33 cellular contexts compared by ENCODE assay signal in genomic region chr9:81405199-81405598, GRCh38.
"Had no signal": no experiment of that assay in that cellular context is flagged by ENCODE, and none has a peak within 500 bp of the region (broad histone marks: within the 10 kb centered on the region; RNA-seq: fewer than 3 reads in every experiment).

No MANE protein-coding gene starts in this region.

- H3K9me3 ChIP-seq: MG63 had no signal

- H3K27me3 ChIP-seq: MG63 had no signal

- H3K4me3 ChIP-seq: MG63 had no signal

- H3K36me3 ChIP-seq: MG63 had no signal

- DNase-seq: Karpas-422, Kasumi-1, MG63, MM.1S, NCI-H1048, NCI-H1092, NCI-H1092 treated with DMSO at 0.1 percent for 48 hours, NCI-H1105, NCI-H1105 treated with DMSO at 0.1 percent for 48 hours, NCI-H1417, NCI-H1417 treated with DMSO at 0.1 percent for 48 hours, NCI-H1436, NCI-H1436 treated with DMSO at 0.1 percent for 48 hours, NCI-H146, NCI-H1694, NCI-H1694 treated with DMSO at 0.1 percent for 48 hours, NCI-H187, NCI-H187 treated with DMSO at 0.1 percent for 48 hours, NCI-H1930, NCI-H2029, NCI-H2029 treated with DMSO at 0.1 percent for 48 hours, NCI-H2081, NCI-H2081 treated with DMSO at 0.1 percent for 48 hours, NCI-H2107, NCI-H2171, NCI-H2171 treated with DMSO at 0.1 percent for 48 hours, NCI-H2227 treated with DMSO at 0.1 percent for 48 hours, NCI-H226, NCI-H345, NCI-H446, NCI-H446 treated with DMSO at 0.1 percent for 48 hours, NCI-H510A, NCI-H510A treated with DMSO at 0.1 percent for 48 hours had no signal
